ENCODE assay signal across 9 cellular contexts in genomic region chr15:81303241-81304225, GRCh38. TPM values are rescaled to one million over a fixed set of nuclear protein-coding genes. Genes with fewer than 3 reads are reported as not detected.
DNase-seq lines count a peak whose midpoint lies in the region; ATAC-seq and TF ChIP-seq lines count a peak whose summit lies in the region.
"Had no signal": no experiment of that assay in that cellular context is flagged by ENCODE, and none has a peak within 500 bp of the region (broad histone marks: within the 10 kb centered on the region; RNA-seq: fewer than 3 reads in every experiment).

No MANE protein-coding gene starts in this region.

- no peaks in the 10 kb centered on the region for H3K4me1 ChIP-seq in right atrium auricular region

- H3K27ac ChIP-seq in right atrium auricular region = peak overlapping the region; percentile 18 to 19

- no peaks in the 10 kb centered on the region for H3K27me3 Mint-ChIP-seq in activated CD4-positive, alpha-beta T cell treated with anti-CD3 and anti-CD28 coated beads for 36 hours
- H3K27me3 Mint-ChIP-seq in activated CD4-positive, alpha-beta memory T cell treated with anti-CD3 and anti-CD28 coated beads for 36 hours = no peaks in the 10 kb centered on the region
- no peaks in the 10 kb centered on the region for H3K27me3 Mint-ChIP-seq in stimulated activated naive CD8-positive, alpha-beta T cell treated with anti-CD3 and anti-CD28 coated beads, Interleukin-15, amount 100 ng/mL, for 72 hours
- H3K27me3 Mint-ChIP-seq in Calu3 (ENCODE audit: unreplicated experiment) = peaks cover 72% of the 10 kb centered on the region

- BruUV-seq in Calu3 (replicated peaks; lab: Mats Ljungman, UMichigan) = no TSS peak

- no peak overlapping the region for H3K4me3 ChIP-seq in right atrium auricular region

- H3K4me1 Mint-ChIP-seq in activated CD4-positive, alpha-beta T cell treated with anti-CD3 and anti-CD28 coated beads for 36 hours = peaks cover 75% of the 10 kb centered on the region
- H3K4me1 Mint-ChIP-seq in activated CD4-positive, alpha-beta memory T cell treated with anti-CD3 and anti-CD28 coated beads for 36 hours (ENCODE audit: low read depth) = peaks cover 74% of the 10 kb centered on the region
- H3K4me1 Mint-ChIP-seq in stimulated activated naive CD8-positive, alpha-beta T cell treated with anti-CD3 and anti-CD28 coated beads, Interleukin-15, amount 100 ng/mL, for 72 hours = peaks cover 66% of the 10 kb centered on the region
- no peaks in the 10 kb centered on the region for H3K4me1 Mint-ChIP-seq in Calu3 (ENCODE audit: low read depth, unreplicated experiment)

- H3K36me3 Mint-ChIP-seq in activated CD4-positive, alpha-beta T cell treated with anti-CD3 and anti-CD28 coated beads for 36 hours (ENCODE audit: low read depth) = peaks cover 98% of the 10 kb centered on the region
- peaks cover 83% of the 10 kb centered on the region for H3K36me3 Mint-ChIP-seq in activated CD4-positive, alpha-beta memory T cell treated with anti-CD3 and anti-CD28 coated beads for 36 hours
- no peaks in the 10 kb centered on the region for H3K36me3 Mint-ChIP-seq in Calu3 (ENCODE audit: insufficient read depth, unreplicated experiment)

- no peak for ATAC-seq in activated CD4-positive, alpha-beta T cell treated with anti-CD3 and anti-CD28 coated beads for 36 hours
- no peak for ATAC-seq in stimulated activated naive CD8-positive, alpha-beta T cell treated with anti-CD3 and anti-CD28 coated beads, Interleukin-15, amount 100 ng/mL, for 72 hours
- no peak for ATAC-seq in HG03045 (IDR thresholded peaks at IDR 0.05; ENCODE audit: unreplicated experiment)

- no peaks in the 10 kb centered on the region for H3K9me3 Mint-ChIP-seq in activated CD4-positive, alpha-beta T cell treated with anti-CD3 and anti-CD28 coated beads for 36 hours (ENCODE audit: low read depth)
- no peaks in the 10 kb centered on the region for H3K9me3 Mint-ChIP-seq in activated CD4-positive, alpha-beta memory T cell treated with anti-CD3 and anti-CD28 coated beads for 36 hours
- no peaks in the 10 kb centered on the region for H3K9me3 Mint-ChIP-seq in stimulated activated naive CD8-positive, alpha-beta T cell treated with anti-CD3 and anti-CD28 coated beads, Interleukin-15, amount 100 ng/mL, for 72 hours
- H3K9me3 Mint-ChIP-seq in Calu3 (ENCODE audit: low read depth, unreplicated experiment) = no peaks in the 10 kb centered on the region

- H3K36me3 ChIP-seq in right atrium auricular region = peaks cover 17% of the 10 kb centered on the region

- POLR2A ChIA-PET in activated CD4-positive, alpha-beta T cell treated with anti-CD3 and anti-CD28 coated beads for 36 hours (lab: Charles Lee) = interaction anchor here (0.7 kb wide), 1 partner anchor 91 kb away, joined by 6 read pairs; no protein-coding TSS in a partner anchor
- POLR2A ChIA-PET in activated CD4-positive, alpha-beta memory T cell treated with anti-CD3 and anti-CD28 coated beads for 36 hours (lab: Charles Lee) = interaction anchor here (0.7 to 3.8 kb wide), 6 partner anchors 9 to 959 kb away, joined by 3 to 24 read pairs (median 5); partner anchors contain the start of genes EFL1, SAXO2 and STARD5

- H3K4me3 Mint-ChIP-seq in activated CD4-positive, alpha-beta T cell treated with anti-CD3 and anti-CD28 coated beads for 36 hours = peak overlapping the region; percentile 94
- H3K4me3 Mint-ChIP-seq in activated CD4-positive, alpha-beta memory T cell treated with anti-CD3 and anti-CD28 coated beads for 36 hours = peak overlapping the region; percentile 99
- H3K4me3 Mint-ChIP-seq in stimulated activated naive CD8-positive, alpha-beta T cell treated with anti-CD3 and anti-CD28 coated beads, Interleukin-15, amount 100 ng/mL, for 72 hours = peak overlapping the region; percentile 99 to 100
- H3K4me3 Mint-ChIP-seq in Calu3 (ENCODE audit: low read depth, unreplicated experiment) = no peak overlapping the region

- intact Hi-C loops in activated CD4-positive, alpha-beta T cell treated with anti-CD3 and anti-CD28 coated beads for 36 hours (cut with DNase I, micrococcal nuclease) = loop anchor here in 1 of 2 experiments (1.0 kb wide), 1 partner anchor 10 kb away; no protein-coding TSS in a partner anchor
- intact Hi-C loops in activated CD4-positive, alpha-beta memory T cell treated with anti-CD3 and anti-CD28 coated beads for 36 hours (cut with micrococcal nuclease) = loop anchor here (2.0 to 10.0 kb wide), 2 partner anchors 17 to 961 kb away; partner anchors contain the start of genes EFL1 and SAXO2
- intact Hi-C loops in Calu3 (cut with micrococcal nuclease; ENCODE audit: unreplicated experiment) = no loop called here

- H3K27ac Mint-ChIP-seq in activated CD4-positive, alpha-beta T cell treated with anti-CD3 and anti-CD28 coated beads for 36 hours = peak overlapping the region; percentile 98
- peak overlapping the region; percentile 99 for H3K27ac Mint-ChIP-seq in activated CD4-positive, alpha-beta memory T cell treated with anti-CD3 and anti-CD28 coated beads for 36 hours
- H3K27ac Mint-ChIP-seq in stimulated activated naive CD8-positive, alpha-beta T cell treated with anti-CD3 and anti-CD28 coated beads, Interleukin-15, amount 100 ng/mL, for 72 hours = peak overlapping the region; percentile 89 to 91
- H3K27ac Mint-ChIP-seq in Calu3 (ENCODE audit: unreplicated experiment) = no peak overlapping the region

- DNase-seq in activated CD4-positive, alpha-beta T cell treated with anti-CD3 and anti-CD28 coated beads for 36 hours = no peak
- DNase-seq in activated CD4-positive, alpha-beta T cell treated with anti-CD3 and anti-CD28 coated beads, Interleukin-2, amount 50 U/mL, for 1 hour = no peak
- peak; percentile 39 for DNase-seq in activated CD4-positive, alpha-beta memory T cell treated with anti-CD3 and anti-CD28 coated beads for 36 hours
- DNase-seq in right atrium auricular region (ENCODE audit: low spot score) = no peak
- DNase-seq in stimulated activated naive CD8-positive, alpha-beta T cell treated with anti-CD3 and anti-CD28 coated beads, Interleukin-15, amount 100 ng/mL, for 72 hours = no peak
- DNase-seq in A172 (ENCODE audit: low spot score) = no peak
- DNase-seq in Calu3 = no peak
- DNase-seq: NCI-H774 had no signal

- TF ChIP-seq CTCF in right atrium auricular region (IDR thresholded peaks at IDR 0.05) = no peak
- no peak for TF ChIP-seq CTCF in Calu3 (IDR thresholded peaks at IDR 0.05; ENCODE audit: unreplicated experiment)

- CTCF ChIA-PET in activated CD4-positive, alpha-beta T cell treated with anti-CD3 and anti-CD28 coated beads for 36 hours (lab: Charles Lee) = interaction anchor here (0.8 to 5.0 kb wide), 9 partner anchors 8 to 163 kb away, joined by 3 to 31 read pairs (median 5); no protein-coding TSS in a partner anchor
- CTCF ChIA-PET in activated CD4-positive, alpha-beta memory T cell treated with anti-CD3 and anti-CD28 coated beads for 36 hours (lab: Charles Lee) = interaction anchor here (1.2 to 3.1 kb wide), 4 partner anchors 10 to 28 kb away, joined by 3 to 13 read pairs (median 8); no protein-coding TSS in a partner anchor
- CTCF ChIA-PET in Calu3 (lab: Charles Lee) = interaction anchor here (0.6 kb wide), 1 partner anchor 794 kb away, joined by 5 read pairs; no protein-coding TSS in a partner anchor

- no peaks in the 10 kb centered on the region for H3K27me3 ChIP-seq in right atrium auricular region

- H3K9me3 ChIP-seq in right atrium auricular region = no peaks in the 10 kb centered on the region

RNA-seq across cellular contexts. Expression of gene STARD5, which starts 20.4 kb away (rescaled TPM):
- 1 to 10 TPM; 8.9 to 9.2 TPM for total RNA-seq in activated CD4-positive, alpha-beta T cell treated with anti-CD3 and anti-CD28 coated beads for 36 hours
- total RNA-seq in activated CD4-positive, alpha-beta memory T cell treated with anti-CD3 and anti-CD28 coated beads for 36 hours = 1 to 10 TPM; 7.3 to 9.1 TPM
- total RNA-seq in right atrium auricular region (1 to 10 TPM; 2.2 to 3.0 TPM), Calu3 (2022) (1.4 and 1.9 TPM in 2 replicates)
- 0.86 and 1.7 TPM in 2 replicates for total RNA-seq in A172 (2014; rRNA removed; shearing (Covaris generic))
